10 cellular contexts compared by ENCODE assay signal in genomic region chr12:108724890-108725151, GRCh38. TPM values are rescaled to one million over a fixed set of nuclear protein-coding genes. Genes with fewer than 3 reads are reported as not detected.
DNase-seq lines count a peak whose midpoint lies in the region; ATAC-seq and TF ChIP-seq lines count a peak whose summit lies in the region.
"Had no signal": no experiment of that assay in that cellular context is flagged by ENCODE, and none has a peak within 500 bp of the region (broad histone marks: within the 10 kb centered on the region; RNA-seq: fewer than 3 reads in every experiment).

No MANE protein-coding gene starts in this region.

- H3K36me3 ChIP-seq in mammary epithelial cell (ENCODE audit: insufficient read depth, low read length): peaks cover 3% of the 10 kb centered on the region
- H3K36me3 ChIP-seq in upper lobe of right lung: no peaks in the 10 kb centered on the region

- H3K4me3 Mint-ChIP-seq in activated naive CD8-positive, alpha-beta T cell treated with anti-CD3 and anti-CD28 coated beads, Interleukin-2, amount 50 U/mL, for 24 hours: no peak overlapping the region
- H3K4me3 Mint-ChIP-seq in activated naive CD8-positive, alpha-beta T cell treated with anti-CD3 and anti-CD28 coated beads for 36 hours: no peak overlapping the region
- no peak overlapping the region for H3K4me3 Mint-ChIP-seq in naive B cell
- no peak overlapping the region for H3K4me3 Mint-ChIP-seq in activated CD4-positive, alpha-beta memory T cell treated with anti-CD3 and anti-CD28 coated beads, Interleukin-2, amount 10 ng/mL, durations not matched to agents 7 days and 5 days

- CTCF ChIA-PET in mammary epithelial cell (lab: Charles Lee; ENCODE audit: low non-redundant PET): interaction anchor here (0.6 kb wide), 2 partner anchors 10 to 60 kb away, joined by 4 to 5 read pairs; no protein-coding TSS in a partner anchor
- CTCF ChIA-PET in activated CD4-positive, alpha-beta memory T cell treated with anti-CD3 and anti-CD28 coated beads, Interleukin-2, amount 10 ng/mL, durations not matched to agents 7 days and 5 days (lab: Charles Lee): interaction anchor here (1.0 to 1.3 kb wide), 2 partner anchors 38 to 106 kb away, joined by 3 to 4 read pairs; no protein-coding TSS in a partner anchor

- peaks cover 67% of the 10 kb centered on the region for H3K4me1 ChIP-seq in mammary epithelial cell (ENCODE audit: insufficient read depth, low read length)
- H3K4me1 ChIP-seq in upper lobe of right lung: peaks cover 62% of the 10 kb centered on the region

- ATAC-seq in activated naive CD8-positive, alpha-beta T cell treated with anti-CD3 and anti-CD28 coated beads, Interleukin-2, amount 50 U/mL, for 24 hours: no peak
- ATAC-seq in naive B cell (ENCODE audit: low read depth in 2 of 2) (no peak), upper lobe of right lung (no peak), HG02973 (IDR thresholded peaks at IDR 0.05; ENCODE audit: unreplicated experiment) (no peak)

- H3K27me3 ChIP-seq in mammary epithelial cell (ENCODE audit: insufficient read depth, low read length) (no peaks in the 10 kb centered on the region), upper lobe of right lung (no peaks in the 10 kb centered on the region)

- POLR2A ChIA-PET in activated CD4-positive, alpha-beta memory T cell treated with anti-CD3 and anti-CD28 coated beads, Interleukin-2, amount 10 ng/mL, durations not matched to agents 7 days and 5 days (lab: Charles Lee): interaction anchor here (1.0 kb wide), 1 partner anchor 34 kb away, joined by 3 read pairs; no protein-coding TSS in a partner anchor

- peak overlapping the region; percentile 60 for H3K4me2 ChIP-seq in mammary epithelial cell (ENCODE audit: insufficient read depth, low read depth, low read length)

- no peak for TF ChIP-seq CTCF in mammary epithelial cell (conservative IDR thresholded peaks at IDR 0.05 in 1 of 2, IDR thresholded peaks at IDR 0.05 in 1 of 2; ENCODE audit: extremely low read depth in 1 of 2, insufficient read depth in 1 of 2, low read depth in 1 of 2, low read length in 2 of 2)
- TF ChIP-seq CTCF in upper lobe of right lung (IDR thresholded peaks at IDR 0.05): no peak

- H3K27me3 Mint-ChIP-seq in activated naive CD8-positive, alpha-beta T cell treated with anti-CD3 and anti-CD28 coated beads, Interleukin-2, amount 50 U/mL, for 24 hours: no peaks in the 10 kb centered on the region
- H3K27me3 Mint-ChIP-seq in activated naive CD8-positive, alpha-beta T cell treated with anti-CD3 and anti-CD28 coated beads for 36 hours: no peaks in the 10 kb centered on the region
- no peaks in the 10 kb centered on the region for H3K27me3 Mint-ChIP-seq in naive B cell
- H3K27me3 Mint-ChIP-seq in activated CD4-positive, alpha-beta memory T cell treated with anti-CD3 and anti-CD28 coated beads, Interleukin-2, amount 10 ng/mL, durations not matched to agents 7 days and 5 days: peaks cover 16% of the 10 kb centered on the region

- no peak overlapping the region for H2AFZ ChIP-seq in mammary epithelial cell (ENCODE audit: low read depth, low read length)

- dilution Hi-C loops in mammary epithelial cell (cut with HindIII; ENCODE audit: low sequenced_read_pairs): loop anchor here (5.0 to 10.0 kb wide), 2 partner anchors 52 to 60 kb away; no protein-coding TSS in a partner anchor

- intact Hi-C loops in mammary epithelial cell (cut with micrococcal nuclease): loop anchor here (1.0 kb wide), 1 partner anchor 29 kb away; no protein-coding TSS in a partner anchor
- intact Hi-C loops in upper lobe of right lung (cut with DNase I): no loop called here

- H3K4me3 ChIP-seq in mammary epithelial cell (replicated peaks in 1 of 3; ENCODE audit: insufficient read depth in 1 of 3, low read depth in 2 of 3, low read length in 3 of 3) (no peak overlapping the region), upper lobe of right lung (no peak overlapping the region)

- H3K36me3 Mint-ChIP-seq in activated naive CD8-positive, alpha-beta T cell treated with anti-CD3 and anti-CD28 coated beads, Interleukin-2, amount 50 U/mL, for 24 hours (ENCODE audit: low read depth): peaks cover 4% of the 10 kb centered on the region
- no peaks in the 10 kb centered on the region for H3K36me3 Mint-ChIP-seq in activated naive CD8-positive, alpha-beta T cell treated with anti-CD3 and anti-CD28 coated beads for 36 hours
- H3K36me3 Mint-ChIP-seq in naive B cell: no peaks in the 10 kb centered on the region
- peaks cover 8% of the 10 kb centered on the region for H3K36me3 Mint-ChIP-seq in activated CD4-positive, alpha-beta memory T cell treated with anti-CD3 and anti-CD28 coated beads, Interleukin-2, amount 10 ng/mL, durations not matched to agents 7 days and 5 days (ENCODE audit: low read depth)

- H4K20me1 ChIP-seq in mammary epithelial cell (ENCODE audit: insufficient read depth, low read length): peaks cover 2% of the 10 kb centered on the region

- no peaks in the 10 kb centered on the region for H3K9me3 Mint-ChIP-seq in activated naive CD8-positive, alpha-beta T cell treated with anti-CD3 and anti-CD28 coated beads, Interleukin-2, amount 50 U/mL, for 24 hours
- no peaks in the 10 kb centered on the region for H3K9me3 Mint-ChIP-seq in activated naive CD8-positive, alpha-beta T cell treated with anti-CD3 and anti-CD28 coated beads for 36 hours
- H3K9me3 Mint-ChIP-seq in naive B cell: no peaks in the 10 kb centered on the region
- no peaks in the 10 kb centered on the region for H3K9me3 Mint-ChIP-seq in activated CD4-positive, alpha-beta memory T cell treated with anti-CD3 and anti-CD28 coated beads, Interleukin-2, amount 10 ng/mL, durations not matched to agents 7 days and 5 days

- BruUV-seq in mammary epithelial cell (replicated peaks; lab: Mats Ljungman, UMichigan): TSS peak; percentile 76

- in situ Hi-C loops in mammary epithelial cell (cut with MboI; ENCODE audit: low sequenced_read_pairs in 2 of 2): no loop called here

- no peak overlapping the region for H3K9ac ChIP-seq in mammary epithelial cell (ENCODE audit: insufficient read depth, low read length)

- peak overlapping the region; percentile 85 for H3K27ac ChIP-seq in mammary epithelial cell (ENCODE audit: insufficient read depth, low read depth, low read length)
- peak overlapping the region; percentile 28 for H3K27ac ChIP-seq in upper lobe of right lung

- H3K9me3 ChIP-seq in mammary epithelial cell (replicated peaks; ENCODE audit: insufficient read depth, low read length) (no peaks in the 10 kb centered on the region), upper lobe of right lung (no peaks in the 10 kb centered on the region)

- peaks cover 61% of the 10 kb centered on the region for H3K4me1 Mint-ChIP-seq in activated naive CD8-positive, alpha-beta T cell treated with anti-CD3 and anti-CD28 coated beads, Interleukin-2, amount 50 U/mL, for 24 hours
- H3K4me1 Mint-ChIP-seq in activated naive CD8-positive, alpha-beta T cell treated with anti-CD3 and anti-CD28 coated beads for 36 hours: peaks cover 44% of the 10 kb centered on the region
- H3K4me1 Mint-ChIP-seq in naive B cell: peaks cover 46 to 58% (median 50%) of the 10 kb centered on the region in 3 donors
- peaks cover 35% of the 10 kb centered on the region for H3K4me1 Mint-ChIP-seq in activated CD4-positive, alpha-beta memory T cell treated with anti-CD3 and anti-CD28 coated beads, Interleukin-2, amount 10 ng/mL, durations not matched to agents 7 days and 5 days

- H3K79me2 ChIP-seq in mammary epithelial cell (ENCODE audit: insufficient read depth, low read length): peaks cover 99% of the 10 kb centered on the region

- no peak for DNase-seq in activated naive CD8-positive, alpha-beta T cell treated with anti-CD3 and anti-CD28 coated beads, Interleukin-2, amount 50 U/mL, for 24 hours
- DNase-seq in activated naive CD8-positive, alpha-beta T cell treated with anti-CD3 and anti-CD28 coated beads for 36 hours: no peak
- no peak for DNase-seq in mammary epithelial cell
- DNase-seq in naive B cell: no peak
- DNase-seq in upper lobe of right lung: no peak
- DNase-seq in GOT3 (lab: John Stamatoyannopoulos, UW): no peak
- DNase-seq in activated CD4-positive, alpha-beta memory T cell treated with anti-CD3 and anti-CD28 coated beads, Interleukin-2, amount 10 ng/mL, durations not matched to agents 7 days and 5 days: no peak
- DNase-seq: DMS79, NCI-H226 had no signal

- H3K27ac Mint-ChIP-seq in activated naive CD8-positive, alpha-beta T cell treated with anti-CD3 and anti-CD28 coated beads, Interleukin-2, amount 50 U/mL, for 24 hours: peak overlapping the region; percentile 9
- no peak overlapping the region for H3K27ac Mint-ChIP-seq in activated naive CD8-positive, alpha-beta T cell treated with anti-CD3 and anti-CD28 coated beads for 36 hours
- H3K27ac Mint-ChIP-seq in naive B cell: peak overlapping the region in 5 of 6 donors; percentile 6 to 77 (median 16)
- no peak overlapping the region for H3K27ac Mint-ChIP-seq in activated CD4-positive, alpha-beta memory T cell treated with anti-CD3 and anti-CD28 coated beads, Interleukin-2, amount 10 ng/mL, durations not matched to agents 7 days and 5 days

RNA-seq across cellular contexts. Expression of gene CORO1C, which starts 6.5 kb away (rescaled TPM):
- 10 to 100 TPM; 87.4 to 90.6 TPM for total RNA-seq in activated naive CD8-positive, alpha-beta T cell treated with anti-CD3 and anti-CD28 coated beads for 36 hours
- total RNA-seq in mammary epithelial cell (100 to 1,000 TPM; 173 to 245 TPM), upper lobe of right lung (257 TPM)
- polyA plus RNA-seq in mammary epithelial cell (188 TPM), naive B cell (ENCODE audit: low read depth in 6 of 6) (10 to 100 TPM; 71.0 to 84.7 (median 73.4) TPM)
- polyA minus RNA-seq in mammary epithelial cell: 790 TPM
- total RNA-seq in activated CD4-positive, alpha-beta memory T cell treated with anti-CD3 and anti-CD28 coated beads, Interleukin-2, amount 10 ng/mL, durations not matched to agents 7 days and 5 days: 10 to 100 TPM; 30.9 to 35.7 TPM

Comparison
In these comparisons a context has a peak if more than half of its experiments do, and no peak if none do; other contexts are left out.
1. H3K27ac Mint-ChIP-seq: peak in activated naive CD8-positive, alpha-beta T cell treated with anti-CD3 and anti-CD28 coated beads, Interleukin-2, amount 50 U/mL, for 24 hours (single experiment) and naive B cell (5 of 6); none in activated naive CD8-positive, alpha-beta T cell treated with anti-CD3 and anti-CD28 coated beads for 36 hours (single experiment) and activated CD4-positive, alpha-beta memory T cell treated with anti-CD3 and anti-CD28 coated beads, Interleukin-2, amount 10 ng/mL, durations not matched to agents 7 days and 5 days (single experiment).